Comparison of ENCODE assay signal across 12 cellular contexts in genomic region chr3:136547293-136547692, GRCh38.
DNase-seq lines count a peak whose midpoint lies in the region; ATAC-seq and TF ChIP-seq lines count a peak whose summit lies in the region.
"Had no signal": no experiment of that assay in that cellular context is flagged by ENCODE, and none has a peak within 500 bp of the region (broad histone marks: within the 10 kb centered on the region; RNA-seq: fewer than 3 reads in every experiment).

No MANE protein-coding gene starts in this region.

- TF ChIP-seq CTCF in foreskin keratinocyte (conservative IDR thresholded peaks at IDR 0.05) = no peak
- TF ChIP-seq CTCF in testis (IDR thresholded peaks at IDR 0.05) = no peak

- no peak for TF ChIP-seq POLR2A in testis (IDR thresholded peaks at IDR 0.05)

- no peak overlapping the region for H3K27ac ChIP-seq in CD4-positive, alpha-beta memory T cell (ENCODE audit: low read depth, low read length)
- H3K27ac ChIP-seq in foreskin keratinocyte = no peak overlapping the region
- H3K27ac ChIP-seq in testis = no peak overlapping the region
- H3K27ac ChIP-seq: parathyroid adenoma had no signal

- CTCF ChIA-PET in CD4-positive, alpha-beta memory T cell (lab: Charles Lee; ENCODE audit: partially characterized antibody) = interaction anchor here (1.5 to 1.7 kb wide), 2 partner anchors 47 to 206 kb away, joined by 3 to 5 read pairs; partner anchors contain the start of gene STAG1

- H3K27me3 Mint-ChIP-seq in CD4-positive, alpha-beta memory T cell = no peaks in the 10 kb centered on the region

- no peak overlapping the region for H3K4me3 ChIP-seq in CD4-positive, alpha-beta memory T cell (ENCODE audit: low read length in 2 of 2)
- H3K4me3 ChIP-seq in testis = no peak overlapping the region

- H3K4me1 ChIP-seq in CD4-positive, alpha-beta memory T cell (ENCODE audit: insufficient read depth, low read length) = peaks cover 8% of the 10 kb centered on the region
- H3K4me1 ChIP-seq in foreskin keratinocyte = peaks cover 5% of the 10 kb centered on the region
- H3K4me1 ChIP-seq in testis = no peaks in the 10 kb centered on the region

- H3K9me3 Mint-ChIP-seq in CD4-positive, alpha-beta memory T cell = no peaks in the 10 kb centered on the region

- H3K27me3 ChIP-seq in CD4-positive, alpha-beta memory T cell (ENCODE audit: insufficient read depth, low read length) = no peaks in the 10 kb centered on the region
- no peaks in the 10 kb centered on the region for H3K27me3 ChIP-seq in foreskin keratinocyte
- no peaks in the 10 kb centered on the region for H3K27me3 ChIP-seq in testis

- peak overlapping the region in 6 of 7 donors; percentile 24 to 81 (median 64) for H3K27ac Mint-ChIP-seq in CD4-positive, alpha-beta memory T cell

- intact Hi-C loops in CD4-positive, alpha-beta memory T cell (cut with micrococcal nuclease) = loop anchor here (5.0 kb wide), 1 partner anchor 465 kb away; no protein-coding TSS in a partner anchor
- intact Hi-C loops in testis (cut with DNase I; ENCODE audit: low total_unique reads) = no loop called here

- no peaks in the 10 kb centered on the region for H3K9me3 ChIP-seq in CD4-positive, alpha-beta memory T cell (ENCODE audit: control insufficient read depth in 1 of 2, low read length in 2 of 2)
- no peaks in the 10 kb centered on the region for H3K9me3 ChIP-seq in testis

- POLR2A ChIA-PET in CD4-positive, alpha-beta memory T cell (lab: Charles Lee; ENCODE audit: partially characterized antibody) = interaction anchor here (3.0 kb wide), 1 partner anchor 205 kb away, joined by 13 read pairs; the partner anchor contains the start of gene STAG1

- peaks cover 19 to 35% (median 22%) of the 10 kb centered on the region in 4 donors for H3K4me1 Mint-ChIP-seq in CD4-positive, alpha-beta memory T cell

- peak overlapping the region in 1 of 8 donors; percentile 21 for H3K4me3 Mint-ChIP-seq in CD4-positive, alpha-beta memory T cell

- H3K36me3 Mint-ChIP-seq in CD4-positive, alpha-beta memory T cell = peaks cover 7 to 18% of the 10 kb centered on the region in 2 donors

- no peaks in the 10 kb centered on the region for H3K36me3 ChIP-seq in CD4-positive, alpha-beta memory T cell (ENCODE audit: insufficient read depth, low read length)
- H3K36me3 ChIP-seq in testis (ENCODE audit: low read depth, missing control alignments) = no peaks in the 10 kb centered on the region

- DNase-seq in CD4-positive, alpha-beta memory T cell = no peak
- DNase-seq in ELR (ENCODE audit: low read depth) (peak; percentile 63), NCI-H748 treated with DMSO at 0.1 percent for 48 hours (lab: John Stamatoyannopoulos, UW) (peak; percentile 16), foreskin keratinocyte (no peak), testis (no peak), NOMO-1 treated with DMSO at 0.1 percent for 48 hours (lab: John Stamatoyannopoulos, UW; ENCODE audit: unreplicated experiment) (no peak), OCI-M2 (lab: John Stamatoyannopoulos, UW; ENCODE audit: unreplicated experiment) (no peak)
- DNase-seq: islet precursor cell; NCI-H510A; stimulated activated CD4-positive, alpha-beta T cell treated with anti-CD3 and anti-CD28 coated beads, Interleukin-4, amount 100 ng/mL, for 24 hours had no signal

- ATAC-seq in foreskin keratinocyte = peak; percentile 45
- ATAC-seq in GM21529 (IDR thresholded peaks at IDR 0.05; ENCODE audit: unreplicated experiment) = no peak

Comparison
In these comparisons a context has a peak if more than half of its experiments do, and no peak if none do; other contexts are left out.
1. DNase-seq: peak in ELR (single experiment) and NCI-H748 treated with DMSO at 0.1 percent for 48 hours (single experiment); none in CD4-positive, alpha-beta memory T cell (0 of 5), foreskin keratinocyte (0 of 2), testis (single experiment), NOMO-1 treated with DMSO at 0.1 percent for 48 hours (single experiment) and OCI-M2 (single experiment).